ENCODE assay signal across 25 cellular contexts in genomic region chr11:47284151-47284550, GRCh38.
"Had no signal": no experiment of that assay in that cellular context is flagged by ENCODE, and none has a peak within 500 bp of the region (broad histone marks: within the 10 kb centered on the region; RNA-seq: fewer than 3 reads in every experiment).

No MANE protein-coding gene starts in this region.

- ATAC-seq: activated CD4-positive, CD25-positive, alpha-beta regulatory T cell treated with anti-CD3 and anti-CD28 coated beads, Interleukin-2, amount 50 U/mL, for 24 hours; activated CD8-positive, alpha-beta T cell treated with anti-CD3 and anti-CD28 coated beads, Interleukin-2, amount 10 ng/mL, durations not matched to agents 7 days and 5 days; activated naive CD4-positive, alpha-beta T cell treated with anti-CD3 and anti-CD28 coated beads, Interleukin-2, amount 50 U/mL, for 72 hours; activated naive CD8-positive, alpha-beta T cell treated with anti-CD3 and anti-CD28 coated beads, Interleukin-2, amount 50 U/mL, for 24 hours; SK-N-SH treated with all-trans-retinoic acid at 6 μM for 48 hours had no signal

- H3K4me1 Mint-ChIP-seq: activated naive CD8-positive, alpha-beta T cell treated with anti-CD3 and anti-CD28 coated beads, Interleukin-2, amount 50 U/mL, for 24 hours; brain had no signal

- H3K9me3 Mint-ChIP-seq: activated naive CD4-positive, alpha-beta T cell treated with anti-CD3 and anti-CD28 coated beads, Interleukin-2, amount 50 U/mL, for 72 hours; activated naive CD8-positive, alpha-beta T cell treated with anti-CD3 and anti-CD28 coated beads, Interleukin-2, amount 50 U/mL, for 24 hours; activated T-cell treated with anti-CD3 and anti-CD28 coated beads, Interleukin-2, amount 50 U/mL, for 24 hours; brain had no signal

- H3K9me3 ChIP-seq: SJSA1 had no signal

- H3K4me3 ChIP-seq: SJSA1 had no signal

- H3K4me1 ChIP-seq: SJSA1 had no signal

- H3K27me3 ChIP-seq: SJSA1 had no signal

- H3K27ac ChIP-seq: SJSA1 had no signal

- H3K27me3 Mint-ChIP-seq: activated naive CD8-positive, alpha-beta T cell treated with anti-CD3 and anti-CD28 coated beads, Interleukin-2, amount 50 U/mL, for 24 hours; activated T-cell treated with anti-CD3 and anti-CD28 coated beads, Interleukin-2, amount 50 U/mL, for 24 hours; brain had no signal

- H3K4me3 Mint-ChIP-seq: activated CD8-positive, alpha-beta T cell treated with anti-CD3 and anti-CD28 coated beads, Interleukin-2, amount 10 ng/mL, durations not matched to agents 7 days and 5 days; activated naive CD8-positive, alpha-beta T cell treated with anti-CD3 and anti-CD28 coated beads, Interleukin-2, amount 50 U/mL, for 24 hours; activated T-cell treated with anti-CD3 and anti-CD28 coated beads, Interleukin-2, amount 50 U/mL, for 24 hours; brain had no signal

- DNase-seq: activated CD4-positive, alpha-beta T cell treated with anti-CD3 and anti-CD28 coated beads for 48 hours; activated CD4-positive, alpha-beta T cell treated with anti-CD3 and anti-CD28 coated beads, Interleukin-2, amount 50 U/mL, for 4 hours; activated CD8-positive, alpha-beta memory T cell treated with anti-CD3 and anti-CD28 coated beads, Interleukin-2, amount 50 U/mL, for 48 hours; activated CD8-positive, alpha-beta T cell treated with anti-CD3 and anti-CD28 coated beads, Interleukin-2, amount 10 ng/mL, durations not matched to agents 7 days and 5 days; activated effector memory CD4-positive, alpha-beta T cell treated with anti-CD3 and anti-CD28 coated beads, Interleukin-2, amount 50 U/mL, for 16 hours; activated naive CD4-positive, alpha-beta T cell treated with Interleukin-2 at 50 U/mL for 16 hours; activated naive CD8-positive, alpha-beta T cell treated with anti-CD3 and anti-CD28 coated beads, Interleukin-2, amount 50 U/mL, for 24 hours; activated T-cell treated with anti-CD3 and anti-CD28 coated beads, Interleukin-2, amount 50 U/mL, for 24 hours; amniotic stem cell; KG1; NCI-H1092; NCI-H1417; NCI-H1930; NCI-H2107; NCI-H2171 treated with DMSO at 0.1 percent for 48 hours; NCI-H226; NCI-H526 treated with DMSO at 0.1 percent for 48 hours; NCI-H82; SHP77; SW 1271 had no signal

- H3K27ac Mint-ChIP-seq: activated CD8-positive, alpha-beta T cell treated with anti-CD3 and anti-CD28 coated beads, Interleukin-2, amount 10 ng/mL, durations not matched to agents 7 days and 5 days; activated naive CD8-positive, alpha-beta T cell treated with anti-CD3 and anti-CD28 coated beads, Interleukin-2, amount 50 U/mL, for 24 hours; activated T-cell treated with anti-CD3 and anti-CD28 coated beads, Interleukin-2, amount 50 U/mL, for 24 hours had no signal
